Comparison of ENCODE assay signal across 1 cellular context in genomic region chr4:126955292-126956191, GRCh38.
TF ChIP-seq lines count a peak whose summit lies in the region.

No MANE protein-coding gene starts in this region.

TF ChIP-seq in K562, 482 proteins besides CTCF, POLR2A, EP300 and RAD21 (continued from another document and continues in another):
- peak in 1 of 3 experiments; percentile 77; a peak in 2 of 6 replicates for TF ChIP-seq ZBTB11 (CRISPR knock-in tag; IDR thresholded peaks at IDR 0.05)
- peak; percentile 42 for TF ChIP-seq ETS1 (conservative IDR thresholded peaks at IDR 0.05; ENCODE audit: control insufficient read depth, low read depth, low read length)
- TF ChIP-seq, protein P1, sequence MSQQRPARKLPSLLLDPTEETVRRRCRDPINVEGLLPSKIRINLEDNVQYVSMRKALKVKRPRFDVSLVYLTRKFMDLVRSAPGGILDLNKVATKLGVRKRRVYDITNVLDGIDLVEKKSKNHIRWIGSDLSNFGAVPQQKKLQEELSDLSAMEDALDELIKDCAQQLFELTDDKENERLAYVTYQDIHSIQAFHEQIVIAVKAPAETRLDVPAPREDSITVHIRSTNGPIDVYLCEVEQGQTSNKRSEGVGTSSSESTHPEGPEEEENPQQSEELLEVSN (IDR thresholded peaks at IDR 0.05; ENCODE audit: borderline replicate concordance in 1 of 2, extremely low read depth in 1 of 2, insufficient read depth in 1 of 2, insufficient read length in 1 of 2, low read depth in 1 of 2, low read length in 1 of 2, poor library complexity in 1 of 2, severe bottlenecking in 1 of 2) = peak in 1 of 2 experiments; percentile 22
- no peak; the same call in 1 of the 2 replicates for TF ChIP-seq FOXM1 (IDR thresholded peaks at IDR 0.05; ENCODE audit: low read depth)
- TF ChIP-seq FOXM1 (CRISPR knock-in tag; IDR thresholded peaks at IDR 0.05; ENCODE audit: low read depth) = no peak
- no peak for TF ChIP-seq PYGO2 (tag; IDR thresholded peaks at IDR 0.05)
- TF ChIP-seq PHF21A (IDR thresholded peaks at IDR 0.05; ENCODE audit: borderline replicate concordance, low read depth) = no peak
- no peak for TF ChIP-seq ARID2 (IDR thresholded peaks at IDR 0.05)
- no peak for TF ChIP-seq MTA1 (IDR thresholded peaks at IDR 0.05; ENCODE audit: borderline replicate concordance)
- TF ChIP-seq DMBX1 (CRISPR knock-in tag; IDR thresholded peaks at IDR 0.05; ENCODE audit: borderline replicate concordance) = no peak
- peak; percentile 7; the same call in 1 of the 2 replicates for TF ChIP-seq TEAD4 (IDR thresholded peaks at IDR 0.05; ENCODE audit: low read length)
- TF ChIP-seq TEAD4 (CRISPR knock-in tag; IDR thresholded peaks at IDR 0.05; ENCODE audit: borderline replicate concordance) = no peak
- TF ChIP-seq, protein P2, sequence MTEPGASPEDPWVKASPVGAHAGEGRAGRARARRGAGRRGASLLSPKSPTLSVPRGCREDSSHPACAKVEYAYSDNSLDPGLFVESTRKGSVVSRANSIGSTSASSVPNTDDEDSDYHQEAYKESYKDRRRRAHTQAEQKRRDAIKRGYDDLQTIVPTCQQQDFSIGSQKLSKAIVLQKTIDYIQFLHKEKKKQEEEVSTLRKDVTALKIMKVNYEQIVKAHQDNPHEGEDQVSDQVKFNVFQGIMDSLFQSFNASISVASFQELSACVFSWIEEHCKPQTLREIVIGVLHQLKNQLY (CRISPR knock-in tag; conservative IDR thresholded peaks at IDR 0.05) = no peak
- no peak for TF ChIP-seq ZNF324 (CRISPR knock-in tag; IDR thresholded peaks at IDR 0.05)
- no peak; a peak in 1 of 4 replicates for TF ChIP-seq KDM4B (IDR thresholded peaks at IDR 0.05; ENCODE audit: borderline replicate concordance in 2 of 2, low read depth in 1 of 2)
- no peak; the same call in 1 of the 2 replicates for TF ChIP-seq TCF7 (IDR thresholded peaks at IDR 0.05; ENCODE audit: borderline replicate concordance)
- no peak for TF ChIP-seq SIRT6 (IDR thresholded peaks at IDR 0.05; ENCODE audit: low read depth, low read length)
- TF ChIP-seq SMC3 (conservative IDR thresholded peaks at IDR 0.05; ENCODE audit: insufficient read depth, low read depth, low read length) = 0 out of 2 replicates have a peak, but pooled peaks have one; percentile 10
- TF ChIP-seq BRF2 (IDR thresholded peaks at IDR 0.05; ENCODE audit: borderline replicate concordance, insufficient read depth, insufficient read length) = no peak
- TF ChIP-seq ZNF121 (CRISPR knock-in tag; conservative IDR thresholded peaks at IDR 0.05) = no peak
- TF ChIP-seq SLC30A9 (CRISPR knock-in tag; IDR thresholded peaks at IDR 0.05) = no peak
- peak; percentile 70; the same call in 1 of the 2 replicates for TF ChIP-seq PREB (CRISPR knock-in tag; IDR thresholded peaks at IDR 0.05)
- peak; percentile 100 for TF ChIP-seq CC2D1A (IDR thresholded peaks at IDR 0.05)
- peak; percentile 29; the same call in 1 of the 2 replicates for TF ChIP-seq EP400 (IDR thresholded peaks at IDR 0.05)
- TF ChIP-seq ZKSCAN3 (CRISPR knock-in tag; IDR thresholded peaks at IDR 0.05) = no peak
- TF ChIP-seq UBTF (IDR thresholded peaks at IDR 0.05; ENCODE audit: borderline replicate concordance in 1 of 2, low read depth in 2 of 2, low read length in 2 of 2) = peak in 1 of 2 experiments; percentile 60; a peak in 2 of 4 replicates
- TF ChIP-seq ZBTB1 (CRISPR knock-in tag; IDR thresholded peaks at IDR 0.05; ENCODE audit: borderline replicate concordance, low read depth) = no peak
- TF ChIP-seq SMARCB1 (IDR thresholded peaks at IDR 0.05; ENCODE audit: insufficient read length, low read depth) = no peak
- TF ChIP-seq, protein P3, sequence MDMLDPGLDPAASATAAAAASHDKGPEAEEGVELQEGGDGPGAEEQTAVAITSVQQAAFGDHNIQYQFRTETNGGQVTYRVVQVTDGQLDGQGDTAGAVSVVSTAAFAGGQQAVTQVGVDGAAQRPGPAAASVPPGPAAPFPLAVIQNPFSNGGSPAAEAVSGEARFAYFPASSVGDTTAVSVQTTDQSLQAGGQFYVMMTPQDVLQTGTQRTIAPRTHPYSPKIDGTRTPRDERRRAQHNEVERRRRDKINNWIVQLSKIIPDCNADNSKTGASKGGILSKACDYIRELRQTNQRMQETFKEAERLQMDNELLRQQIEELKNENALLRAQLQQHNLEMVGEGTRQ (CRISPR knock-in tag; IDR thresholded peaks at IDR 0.05) = 0 out of 2 replicates have a peak, but pooled peaks have one; percentile 1
- no peak for TF ChIP-seq ZNF584 (CRISPR knock-in tag; IDR thresholded peaks at IDR 0.05; ENCODE audit: low read depth)
- TF ChIP-seq POU5F1 (IDR thresholded peaks at IDR 0.05; ENCODE audit: borderline replicate concordance, low read depth, low read length, partially characterized antibody) = no peak
- TF ChIP-seq RBFOX2 (IDR thresholded peaks at IDR 0.05; ENCODE audit: low read depth, low read length) = peak; percentile 84
- no peak for TF ChIP-seq NFATC3 (IDR thresholded peaks at IDR 0.05)
- TF ChIP-seq, protein P4, sequence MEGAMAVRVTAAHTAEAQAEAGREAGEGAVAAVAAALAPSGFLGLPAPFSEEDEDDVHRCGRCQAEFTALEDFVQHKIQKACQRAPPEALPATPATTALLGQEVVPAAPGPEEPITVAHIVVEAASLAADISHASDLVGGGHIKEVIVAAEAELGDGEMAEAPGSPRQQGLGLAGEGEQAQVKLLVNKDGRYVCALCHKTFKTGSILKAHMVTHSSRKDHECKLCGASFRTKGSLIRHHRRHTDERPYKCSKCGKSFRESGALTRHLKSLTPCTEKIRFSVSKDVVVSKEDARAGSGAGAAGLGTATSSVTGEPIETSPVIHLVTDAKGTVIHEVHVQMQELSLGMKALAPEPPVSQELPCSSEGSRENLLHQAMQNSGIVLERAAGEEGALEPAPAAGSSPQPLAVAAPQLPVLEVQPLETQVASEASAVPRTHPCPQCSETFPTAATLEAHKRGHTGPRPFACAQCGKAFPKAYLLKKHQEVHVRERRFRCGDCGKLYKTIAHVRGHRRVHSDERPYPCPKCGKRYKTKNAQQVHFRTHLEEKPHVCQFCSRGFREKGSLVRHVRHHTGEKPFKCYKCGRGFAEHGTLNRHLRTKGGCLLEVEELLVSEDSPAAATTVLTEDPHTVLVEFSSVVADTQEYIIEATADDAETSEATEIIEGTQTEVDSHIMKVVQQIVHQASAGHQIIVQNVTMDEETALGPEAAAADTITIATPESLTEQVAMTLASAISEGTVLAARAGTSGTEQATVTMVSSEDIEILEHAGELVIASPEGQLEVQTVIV (CRISPR knock-in tag; IDR thresholded peaks at IDR 0.05; ENCODE audit: borderline replicate concordance) = no peak
- no peak for TF ChIP-seq FOXJ3 (CRISPR knock-in tag; IDR thresholded peaks at IDR 0.05)
- TF ChIP-seq ZNF583 (CRISPR knock-in tag; IDR thresholded peaks at IDR 0.05) = 0 out of 2 replicates have a peak, but pooled peaks have one; percentile 33
- TF ChIP-seq, protein P5, sequence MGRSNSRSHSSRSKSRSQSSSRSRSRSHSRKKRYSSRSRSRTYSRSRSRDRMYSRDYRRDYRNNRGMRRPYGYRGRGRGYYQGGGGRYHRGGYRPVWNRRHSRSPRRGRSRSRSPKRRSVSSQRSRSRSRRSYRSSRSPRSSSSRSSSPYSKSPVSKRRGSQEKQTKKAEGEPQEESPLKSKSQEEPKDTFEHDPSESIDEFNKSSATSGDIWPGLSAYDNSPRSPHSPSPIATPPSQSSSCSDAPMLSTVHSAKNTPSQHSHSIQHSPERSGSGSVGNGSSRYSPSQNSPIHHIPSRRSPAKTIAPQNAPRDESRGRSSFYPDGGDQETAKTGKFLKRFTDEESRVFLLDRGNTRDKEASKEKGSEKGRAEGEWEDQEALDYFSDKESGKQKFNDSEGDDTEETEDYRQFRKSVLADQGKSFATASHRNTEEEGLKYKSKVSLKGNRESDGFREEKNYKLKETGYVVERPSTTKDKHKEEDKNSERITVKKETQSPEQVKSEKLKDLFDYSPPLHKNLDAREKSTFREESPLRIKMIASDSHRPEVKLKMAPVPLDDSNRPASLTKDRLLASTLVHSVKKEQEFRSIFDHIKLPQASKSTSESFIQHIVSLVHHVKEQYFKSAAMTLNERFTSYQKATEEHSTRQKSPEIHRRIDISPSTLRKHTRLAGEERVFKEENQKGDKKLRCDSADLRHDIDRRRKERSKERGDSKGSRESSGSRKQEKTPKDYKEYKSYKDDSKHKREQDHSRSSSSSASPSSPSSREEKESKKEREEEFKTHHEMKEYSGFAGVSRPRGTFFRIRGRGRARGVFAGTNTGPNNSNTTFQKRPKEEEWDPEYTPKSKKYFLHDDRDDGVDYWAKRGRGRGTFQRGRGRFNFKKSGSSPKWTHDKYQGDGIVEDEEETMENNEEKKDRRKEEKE (IDR thresholded peaks at IDR 0.05; ENCODE audit: borderline replicate concordance in 1 of 2, control insufficient read depth in 1 of 2, low read depth in 2 of 2, low read length in 1 of 2) = no peak
- TF ChIP-seq SMARCA4 (IDR thresholded peaks at IDR 0.05) = no peak
- TF ChIP-seq NFIX (CRISPR knock-in tag; IDR thresholded peaks at IDR 0.05; ENCODE audit: low read depth) = no peak
- TF ChIP-seq FOS (IDR thresholded peaks at IDR 0.05; ENCODE audit: extremely low read depth, insufficient read length) = no peak
- no peak for TF ChIP-seq HEY1 (CRISPR knock-in tag; IDR thresholded peaks at IDR 0.05; ENCODE audit: borderline replicate concordance)
- no peak for TF ChIP-seq MCM5 (IDR thresholded peaks at IDR 0.05; ENCODE audit: low read depth)
- TF ChIP-seq TAF7 (tag; IDR thresholded peaks at IDR 0.05) = peak; percentile 57
- TF ChIP-seq DPF2 (IDR thresholded peaks at IDR 0.05) = no peak
- no peak for TF ChIP-seq MTA2 (IDR thresholded peaks at IDR 0.05; ENCODE audit: low read depth)
- TF ChIP-seq SNRNP70 (optimal IDR thresholded peaks at IDR 0.05; ENCODE audit: low read depth, low read length) = no peak
- no peak for TF ChIP-seq HSF4 (CRISPR knock-in tag; IDR thresholded peaks at IDR 0.05; ENCODE audit: borderline replicate concordance)
- TF ChIP-seq RCOR1 (IDR thresholded peaks at IDR 0.05; ENCODE audit: borderline replicate concordance in 1 of 2, low read depth in 2 of 2, low read length in 2 of 2) = no peak
- no peak for TF ChIP-seq ZNF232 (CRISPR knock-in tag; IDR thresholded peaks at IDR 0.05)
- no peak for TF ChIP-seq CEBPG (CRISPR knock-in tag; IDR thresholded peaks at IDR 0.05)
- TF ChIP-seq CEBPG (tag; conservative IDR thresholded peaks at IDR 0.05 in 1 of 2, IDR thresholded peaks at IDR 0.05 in 1 of 2) = no peak
- TF ChIP-seq RUNX1 (IDR thresholded peaks at IDR 0.05; ENCODE audit: low read depth) = no peak
